In genomic region chr17:67435122-67435521, GRCh38 we compare ENCODE assay signal across 8 cellular contexts. TPM values are rescaled to one million over a fixed set of nuclear protein-coding genes. Genes with fewer than 3 reads are reported as not detected.
DNase-seq lines count a peak whose midpoint lies in the region; ATAC-seq and TF ChIP-seq lines count a peak whose summit lies in the region.

No MANE protein-coding gene starts in this region.

- 83% methylated on average over 5 of the region's 5 CpGs for WGBS in hepatocyte (ENCODE audit: low lambda C conversion rate, missing lambda C conversion rate)

- H3F3A ChIP-seq in PC-9 (ENCODE audit: insufficient read depth, low read depth), result peaks cover 13% of the 10 kb centered on the region; the same call in 1 of the 2 replicates

- CTCF ChIA-PET in T-cell (lab: Charles Lee) (interaction anchor here in 1 of 2 donors (0.8 to 2.2 kb wide), 7 partner anchors 13 to 59 kb away, joined by 3 to 13 read pairs (median 5); no protein-coding TSS in a partner anchor), PC-9 (lab: Charles Lee) (no interaction called here)

- H3K4me3 Mint-ChIP-seq in CD14-positive monocyte (peak overlapping the region in 1 of 2 donors; percentile 86), T-cell (peak overlapping the region; percentile 62 to 63 (median 62))
- peak overlapping the region; percentile 67 for H3K4me3 Mint-ChIP-seq in activated naive CD4-positive, alpha-beta T cell treated with anti-CD3 and anti-CD28 coated beads, Interleukin-2, amount 50 U/mL, for 24 hours

- peak overlapping the region; percentile 87 to 97 (median 96) for H3K27ac Mint-ChIP-seq in CD14-positive monocyte
- H3K27ac Mint-ChIP-seq in T-cell, result peak overlapping the region; percentile 98
- H3K27ac Mint-ChIP-seq in activated naive CD4-positive, alpha-beta T cell treated with anti-CD3 and anti-CD28 coated beads, Interleukin-2, amount 50 U/mL, for 24 hours, result peak overlapping the region; percentile 96

- H3K27me3 ChIP-seq in lower lobe of right lung (ENCODE audit: low read depth) (no peaks in the 10 kb centered on the region), hepatocyte (no peaks in the 10 kb centered on the region), PC-9 (ENCODE audit: insufficient read depth, low read depth) (no peaks in the 10 kb centered on the region)

- H3K4me3 ChIP-seq in lower lobe of right lung (no peak overlapping the region), hepatocyte (no peak overlapping the region), PC-9 (no peak overlapping the region)

- H3K36me3 Mint-ChIP-seq in CD14-positive monocyte, result no peaks in the 10 kb centered on the region
- H3K36me3 Mint-ChIP-seq in T-cell, result peaks cover 16% of the 10 kb centered on the region
- peaks cover 3% of the 10 kb centered on the region for H3K36me3 Mint-ChIP-seq in activated naive CD4-positive, alpha-beta T cell treated with anti-CD3 and anti-CD28 coated beads, Interleukin-2, amount 50 U/mL, for 24 hours

- DNase-seq in CD14-positive monocyte (ENCODE audit: low spot score), result peak; percentile 51
- peak in 33 of 34 experiments; percentile 34 to 74 (median 61) for DNase-seq in T-cell
- no peak for DNase-seq in lower lobe of right lung
- no peak for DNase-seq in hepatocyte (ENCODE audit: low spot score)
- DNase-seq in PC-9, result no peak
- DNase-seq in COLO829 (ENCODE audit: low spot score), result no peak
- DNase-seq in NCI-H1436 (lab: John Stamatoyannopoulos, UW), result no peak

- H3K9me3 ChIP-seq in lower lobe of right lung, result no peaks in the 10 kb centered on the region
- no peaks in the 10 kb centered on the region for H3K9me3 ChIP-seq in hepatocyte (ENCODE audit: low read depth)
- no peaks in the 10 kb centered on the region for H3K9me3 ChIP-seq in PC-9 (ENCODE audit: insufficient read depth, low read depth)

- no TSS peak for BruUV-seq in PC-9 (replicated peaks; lab: Mats Ljungman, UMichigan)

- intact Hi-C loops in CD14-positive monocyte (cut with micrococcal nuclease) (loop anchor here in 1 of 2 donors (5.0 kb wide), 1 partner anchor 37 kb away; no protein-coding TSS in a partner anchor), lower lobe of right lung (cut with DNase I) (no loop called here), PC-9 (cut with micrococcal nuclease; ENCODE audit: unreplicated experiment) (no loop called here)

- H2AFZ ChIP-seq in hepatocyte, result no peak overlapping the region
- no peak overlapping the region for H2AFZ ChIP-seq in PC-9

- no peak overlapping the region for H3K4me2 ChIP-seq in hepatocyte
- no peak overlapping the region for H3K4me2 ChIP-seq in PC-9

- H3K27ac ChIP-seq in lower lobe of right lung, result peak overlapping the region; percentile 28
- H3K27ac ChIP-seq in hepatocyte, result no peak overlapping the region
- H3K27ac ChIP-seq in PC-9, result no peak overlapping the region

- H3K27me3 Mint-ChIP-seq in CD14-positive monocyte (ENCODE audit: low read depth in 3 of 3) (no peaks in the 10 kb centered on the region), T-cell (no peaks in the 10 kb centered on the region)
- no peaks in the 10 kb centered on the region for H3K27me3 Mint-ChIP-seq in activated naive CD4-positive, alpha-beta T cell treated with anti-CD3 and anti-CD28 coated beads, Interleukin-2, amount 50 U/mL, for 24 hours

- ATAC-seq in T-cell (replicated peaks in 1 of 4), result peak; percentile 46 to 66 (median 57)
- ATAC-seq in lower lobe of right lung, result peak; percentile 70

- H4K20me1 ChIP-seq in hepatocyte (ENCODE audit: insufficient read depth, poor library complexity, severe bottlenecking) (no peaks in the 10 kb centered on the region), PC-9 (ENCODE audit: insufficient read depth) (no peaks in the 10 kb centered on the region; the same call in 1 of the 2 replicates)

- H3K4me1 ChIP-seq in lower lobe of right lung, result peaks cover 49% of the 10 kb centered on the region
- H3K4me1 ChIP-seq in hepatocyte (ENCODE audit: insufficient read depth), result no peaks in the 10 kb centered on the region
- peaks cover 10% of the 10 kb centered on the region for H3K4me1 ChIP-seq in PC-9 (replicated peaks; ENCODE audit: insufficient read depth)

- H3K4me1 Mint-ChIP-seq in CD14-positive monocyte (peaks cover 82% of the 10 kb centered on the region), T-cell (peaks cover 90 to 94% (median 92%) of the 10 kb centered on the region in 3 donors)
- H3K4me1 Mint-ChIP-seq in activated naive CD4-positive, alpha-beta T cell treated with anti-CD3 and anti-CD28 coated beads, Interleukin-2, amount 50 U/mL, for 24 hours, result peaks cover 89% of the 10 kb centered on the region

- no peaks in the 10 kb centered on the region for H3K36me3 ChIP-seq in lower lobe of right lung
- no peaks in the 10 kb centered on the region for H3K36me3 ChIP-seq in hepatocyte (replicated peaks; ENCODE audit: insufficient read depth, low read depth)
- H3K36me3 ChIP-seq in PC-9 (ENCODE audit: low read depth), result no peaks in the 10 kb centered on the region

- no peaks in the 10 kb centered on the region for H3K9me2 ChIP-seq in hepatocyte (replicated peaks; ENCODE audit: insufficient read depth)
- H3K9me2 ChIP-seq in PC-9 (ENCODE audit: insufficient read depth), result no peaks in the 10 kb centered on the region

- H3K9me3 Mint-ChIP-seq in CD14-positive monocyte, result peaks cover 0 to 2% (median 0%) of the 10 kb centered on the region in 7 donors
- no peaks in the 10 kb centered on the region for H3K9me3 Mint-ChIP-seq in T-cell
- H3K9me3 Mint-ChIP-seq in activated naive CD4-positive, alpha-beta T cell treated with anti-CD3 and anti-CD28 coated beads, Interleukin-2, amount 50 U/mL, for 24 hours, result no peaks in the 10 kb centered on the region

- no peaks in the 10 kb centered on the region for H3K79me2 ChIP-seq in hepatocyte
- H3K79me2 ChIP-seq in PC-9 (ENCODE audit: low read depth), result no peaks in the 10 kb centered on the region

- POLR2A ChIA-PET in T-cell (lab: Charles Lee), result interaction anchor here in 1 of 2 donors (0.6 to 1.0 kb wide), 3 partner anchors 14 to 45 kb away, joined by 3 to 14 read pairs (median 3); no protein-coding TSS in a partner anchor
- POLR2A ChIA-PET in PC-9 (lab: Charles Lee; ENCODE audit: unreplicated experiment), result no interaction called here

- TF ChIP-seq CTCF in CD14-positive monocyte (IDR thresholded peaks at IDR 0.05) (no peak), lower lobe of right lung (IDR thresholded peaks at IDR 0.05) (no peak), hepatocyte (IDR thresholded peaks at IDR 0.05; ENCODE audit: poor library complexity) (no peak), PC-9 (conservative IDR thresholded peaks at IDR 0.05) (no peak)

RNA-seq across cellular contexts. Expression of gene PITPNC1, which starts 58.0 kb away (rescaled TPM):
- polyA plus RNA-seq in CD14-positive monocyte, result 10 to 100 TPM; 21.7 to 31.0 TPM
- 100 to 1,000 TPM in 3 of 5 donors, 10 to 100 TPM in 2; 82.6 to 132 (median 111) TPM for total RNA-seq in T-cell
- total RNA-seq in lower lobe of right lung, result 23.7 TPM
- total RNA-seq in hepatocyte, result 4.6 and 8.3 TPM in 2 replicates
- polyA plus RNA-seq in hepatocyte, result 8.1 and 9.3 TPM in 2 replicates
- total RNA-seq in PC-9 (2021), result 6.0 and 7.1 TPM in 2 replicates

Comparison
In these comparisons a context has a peak if more than half of its experiments do, and no peak if none do; other contexts are left out.
1. DNase-seq: peak in CD14-positive monocyte (single experiment) and T-cell (33 of 34); none in lower lobe of right lung (single experiment), hepatocyte (single experiment), PC-9 (0 of 2), COLO829 (single experiment) and NCI-H1436 (single experiment).
2. Peak in every context shown above with its lines, with median percentiles within 50 percentile points of each other: H3K27ac Mint-ChIP-seq.